In the genomic region with DNA sequence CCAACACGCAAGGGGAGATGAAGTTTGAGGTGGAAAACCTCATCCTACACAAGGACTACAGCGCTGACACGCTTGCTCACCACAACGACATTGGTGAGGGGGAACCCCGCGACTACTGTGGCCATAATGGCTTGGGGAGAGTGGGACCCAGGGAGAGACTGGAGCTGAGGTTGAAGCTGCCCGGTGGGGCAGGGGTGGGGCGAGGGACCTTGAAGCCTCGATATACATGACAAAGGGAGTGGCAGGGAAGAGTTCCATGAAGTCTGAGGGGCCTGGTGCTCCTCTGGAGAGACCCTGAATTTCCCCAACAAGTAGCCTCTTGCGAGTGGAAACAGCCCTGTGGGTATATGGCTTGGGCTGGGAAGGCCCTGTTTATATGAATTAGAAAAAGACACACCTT, we compare ENCODE assay signal across 1 cellular context.
TF ChIP-seq lines count a peak whose summit lies in the region.

No MANE protein-coding gene starts in this region.

TF ChIP-seq in H1, 55 proteins besides CTCF, POLR2A, EP300 and RAD21:
- TF ChIP-seq SP2 (IDR thresholded peaks at IDR 0.05; ENCODE audit: low read length) (no peak), BRCA1 (IDR thresholded peaks at IDR 0.05; ENCODE audit: low read depth, low read length) (no peak), SRF (IDR thresholded peaks at IDR 0.05; ENCODE audit: low read depth, low read length) (no peak), SP1 (IDR thresholded peaks at IDR 0.05; ENCODE audit: low read depth, low read length) (no peak), ATF2 (IDR thresholded peaks at IDR 0.05; ENCODE audit: low read length) (no peak), RBBP5 (IDR thresholded peaks at IDR 0.05; ENCODE audit: borderline replicate concordance, low read depth, low read length) (no peak), YY1 (IDR thresholded peaks at IDR 0.05; ENCODE audit: low read depth, low read length) (no peak), JUN (IDR thresholded peaks at IDR 0.05; ENCODE audit: low read depth, low read length) (no peak), RFX5 (IDR thresholded peaks at IDR 0.05; ENCODE audit: borderline replicate concordance, low read depth, low read length) (no peak), POLR2AphosphoS5 (IDR thresholded peaks at IDR 0.05; ENCODE audit: low read depth, low read length) (no peak), BCL11A (IDR thresholded peaks at IDR 0.05; ENCODE audit: low read depth in 2 of 2, low read length in 2 of 2) (no peak), HDAC6 (IDR thresholded peaks at IDR 0.05; ENCODE audit: low read depth, low read length) (no peak), SIN3A (conservative IDR thresholded peaks at IDR 0.05 in 1 of 2, IDR thresholded peaks at IDR 0.05 in 1 of 2; ENCODE audit: low read depth in 1 of 2, low read length in 2 of 2) (no peak), JUND (IDR thresholded peaks at IDR 0.05; ENCODE audit: low read length) (no peak), NRF1 (IDR thresholded peaks at IDR 0.05; ENCODE audit: low read depth, low read length) (no peak)
- TF ChIP-seq, protein P1, sequence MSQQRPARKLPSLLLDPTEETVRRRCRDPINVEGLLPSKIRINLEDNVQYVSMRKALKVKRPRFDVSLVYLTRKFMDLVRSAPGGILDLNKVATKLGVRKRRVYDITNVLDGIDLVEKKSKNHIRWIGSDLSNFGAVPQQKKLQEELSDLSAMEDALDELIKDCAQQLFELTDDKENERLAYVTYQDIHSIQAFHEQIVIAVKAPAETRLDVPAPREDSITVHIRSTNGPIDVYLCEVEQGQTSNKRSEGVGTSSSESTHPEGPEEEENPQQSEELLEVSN (IDR thresholded peaks at IDR 0.05) = no peak
